Comparison of ENCODE assay signal across 27 cellular contexts in genomic region chr12:126903180-126903876, GRCh38.
"Had no signal": no experiment of that assay in that cellular context is flagged by ENCODE, and none has a peak within 500 bp of the region (broad histone marks: within the 10 kb centered on the region; RNA-seq: fewer than 3 reads in every experiment).

No MANE protein-coding gene starts in this region.

- H3K36me3 ChIP-seq: left ventricle myocardium inferior, pancreas, prostate gland, suprapubic skin, thoracic aorta, tibial artery, upper lobe of right lung had no signal

- ATAC-seq: mucosa of descending colon; naive thymus-derived CD4-positive, alpha-beta T cell; natural killer cell treated with Interleukin-12 subunit alpha and Interleukin-12 subunit beta and Interleukin-15 and Interleukin-18, amount 100 ng/mL, for 72 hours; pancreas; right cardiac atrium; sciatic nerve; upper lobe of right lung had no signal

- H3K36me3 Mint-ChIP-seq: naive thymus-derived CD4-positive, alpha-beta T cell had no signal

- H3K4me1 Mint-ChIP-seq: naive thymus-derived CD4-positive, alpha-beta T cell had no signal

- H3K27ac Mint-ChIP-seq: naive thymus-derived CD4-positive, alpha-beta T cell; natural killer cell treated with Interleukin-12 subunit alpha and Interleukin-12 subunit beta and Interleukin-15 and Interleukin-18, amount 100 ng/mL, for 72 hours; stimulated activated naive CD8-positive, alpha-beta T cell treated with anti-CD3 and anti-CD28 coated beads, Interleukin-15, Interleukin-2, amounts not matched to agents 100 ng/mL and 50 ng/mL, for 24 hours had no signal

- H3K4me3 ChIP-seq: left ventricle myocardium inferior, lung, mucosa of descending colon, pancreas, prostate gland, skin epidermis, suprapubic skin, thoracic aorta, tibial artery, upper lobe of right lung had no signal

- H3K27ac ChIP-seq: left ventricle myocardium inferior, pancreas, prostate gland, skin epidermis, suprapubic skin, thoracic aorta, tibial artery, upper lobe of right lung had no signal

- H3K4me1 ChIP-seq: left ventricle myocardium inferior, pancreas, prostate gland, suprapubic skin, tibial artery, upper lobe of right lung had no signal

- FAIRE-seq: pancreas, urothelium cell line had no signal

- H3K27me3 ChIP-seq: pancreas, upper lobe of right lung had no signal

- H3K4me3 Mint-ChIP-seq: naive thymus-derived CD4-positive, alpha-beta T cell; natural killer cell treated with Interleukin-12 subunit alpha and Interleukin-12 subunit beta and Interleukin-15 and Interleukin-18, amount 100 ng/mL, for 72 hours; stimulated activated naive CD8-positive, alpha-beta T cell treated with anti-CD3 and anti-CD28 coated beads, Interleukin-15, Interleukin-2, amounts not matched to agents 100 ng/mL and 50 ng/mL, for 24 hours had no signal

- DNase-seq: hypothalamus; islet precursor cell; left ventricle myocardium inferior; midbrain; mucosa of descending colon; naive thymus-derived CD4-positive, alpha-beta T cell; nucleus accumbens; pancreas; posterior cingulate gyrus; retina; right cardiac atrium; stimulated activated CD4-positive, alpha-beta T cell treated with anti-CD3 and anti-CD28 coated beads, Interleukin-12 subunit alpha, Interleukin-12 subunit beta, amount 100 ng/mL, for 4 hours; stimulated activated CD4-positive, alpha-beta T cell treated with anti-CD3 and anti-CD28 coated beads, Interleukin-15, amount 100 ng/mL, for 24 hours; stimulated activated CD4-positive, alpha-beta T cell treated with anti-CD3 and anti-CD28 coated beads, Interleukin-2, amount 100 ng/mL, for 24 hours; stimulated activated CD4-positive, alpha-beta T cell treated with anti-CD3 and anti-CD28 coated beads, Interleukin-4, amount 100 ng/mL, for 1 hour; stimulated activated naive CD4-positive, alpha-beta T cell; tibial artery; upper lobe of right lung had no signal

- H3K9me3 ChIP-seq: left ventricle myocardium inferior, mucosa of descending colon, pancreas, prostate gland, suprapubic skin, thoracic aorta, tibial artery, upper lobe of right lung had no signal

- H3K27me3 Mint-ChIP-seq: stimulated activated naive CD8-positive, alpha-beta T cell treated with anti-CD3 and anti-CD28 coated beads, Interleukin-15, Interleukin-2, amounts not matched to agents 100 ng/mL and 50 ng/mL, for 24 hours had no signal
